ENCODE assay signal across 20 cellular contexts in the genomic region with DNA sequence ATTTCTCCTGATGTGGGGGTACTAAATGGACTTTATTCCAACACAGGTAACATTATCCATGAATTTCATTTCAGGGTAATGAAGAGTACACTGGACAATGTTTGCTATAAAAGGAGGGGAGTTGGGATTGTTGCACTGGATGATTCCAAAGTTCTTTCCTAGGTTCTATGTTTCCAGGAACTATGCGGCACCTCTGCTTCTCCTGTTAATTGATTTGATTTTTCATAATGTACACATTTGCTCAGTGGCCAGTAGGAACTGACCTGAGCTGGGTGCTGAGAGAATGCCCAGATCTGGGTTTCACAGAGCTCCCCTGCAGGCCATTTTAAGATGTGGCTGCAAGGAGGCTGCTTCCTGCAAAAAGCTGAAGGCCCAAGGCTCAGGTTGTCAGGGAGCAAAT.
"Had no signal": no experiment of that assay in that cellular context is flagged by ENCODE, and none has a peak within 500 bp of the region (broad histone marks: within the 10 kb centered on the region; RNA-seq: fewer than 3 reads in every experiment).

No MANE protein-coding gene starts in this region.

- H2AFZ ChIP-seq: hepatocyte, neural progenitor cell had no signal

- H3K9ac ChIP-seq: neural progenitor cell had no signal

- H3K4me1 ChIP-seq: neural progenitor cell, prostate gland, suprapubic skin, vagina had no signal

- DNase-seq: activated CD4-positive, alpha-beta T cell treated with anti-CD3 and anti-CD28 coated beads, Interleukin-2, amount 50 U/mL, for 4 hours; activated naive CD4-positive, alpha-beta T cell treated with anti-CD3 and anti-CD28 coated beads, Interleukin-2, amount 10 ng/mL, durations not matched to agents 7 days and 5 days; activated naive CD8-positive, alpha-beta T cell treated with anti-CD3 and anti-CD28 coated beads, Interleukin-2, amount 50 U/mL, for 24 hours; activated T-cell treated with anti-CD3 and anti-CD28 coated beads, Interleukin-2, amount 50 U/mL, for 1 hour; aorta; cerebellar nuclear complex; effector memory CD4-positive, alpha-beta T cell; esophagus squamous epithelium; naive B cell; stimulated activated naive CD8-positive, alpha-beta T cell treated with anti-CD3 and anti-CD28 coated beads, Interleukin-15, amount 100 ng/mL, for 72 hours; transverse colon had no signal

- H3K4me1 Mint-ChIP-seq: activated naive CD4-positive, alpha-beta T cell treated with anti-CD3 and anti-CD28 coated beads, Interleukin-2, amount 10 ng/mL, durations not matched to agents 7 days and 5 days; activated naive CD8-positive, alpha-beta T cell treated with anti-CD3 and anti-CD28 coated beads, Interleukin-2, amount 50 U/mL, for 24 hours; neural progenitor cell had no signal

- H3K4me2 ChIP-seq: hepatocyte, neural progenitor cell had no signal

- ATAC-seq: activated naive CD8-positive, alpha-beta T cell treated with anti-CD3 and anti-CD28 coated beads, Interleukin-2, amount 50 U/mL, for 24 hours; left lobe of liver; right cardiac atrium; stimulated activated naive CD8-positive, alpha-beta T cell treated with anti-CD3 and anti-CD28 coated beads, Interleukin-15, amount 100 ng/mL, for 72 hours had no signal

- H3K27ac Mint-ChIP-seq: activated naive CD4-positive, alpha-beta T cell treated with anti-CD3 and anti-CD28 coated beads, Interleukin-2, amount 10 ng/mL, durations not matched to agents 7 days and 5 days; activated naive CD8-positive, alpha-beta T cell treated with anti-CD3 and anti-CD28 coated beads, Interleukin-2, amount 50 U/mL, for 24 hours; dendritic cell treated with granulocyte-macrophage colony-stimulating factor and Interleukin-4, amounts not matched to agents 40 ng/mL and 50 ng/mL, for 4 days; naive B cell; neural progenitor cell; stimulated activated naive CD8-positive, alpha-beta T cell treated with anti-CD3 and anti-CD28 coated beads, Interleukin-15, amount 100 ng/mL, for 72 hours had no signal

- H3K27me3 Mint-ChIP-seq: activated naive CD8-positive, alpha-beta T cell treated with anti-CD3 and anti-CD28 coated beads, Interleukin-2, amount 50 U/mL, for 24 hours had no signal

- H3K9me3 ChIP-seq: esophagus squamous epithelium, prostate gland, suprapubic skin, transverse colon, vagina had no signal

- H3K79me2 ChIP-seq: hepatocyte had no signal

- H3K4me3 Mint-ChIP-seq: activated naive CD4-positive, alpha-beta T cell treated with anti-CD3 and anti-CD28 coated beads, Interleukin-2, amount 10 ng/mL, durations not matched to agents 7 days and 5 days; activated naive CD8-positive, alpha-beta T cell treated with anti-CD3 and anti-CD28 coated beads, Interleukin-2, amount 50 U/mL, for 24 hours; dendritic cell treated with granulocyte-macrophage colony-stimulating factor and Interleukin-4, amounts not matched to agents 40 ng/mL and 50 ng/mL, for 4 days; neural progenitor cell; stimulated activated naive CD8-positive, alpha-beta T cell treated with anti-CD3 and anti-CD28 coated beads, Interleukin-15, amount 100 ng/mL, for 72 hours had no signal

- H3K36me3 Mint-ChIP-seq: activated naive CD4-positive, alpha-beta T cell treated with anti-CD3 and anti-CD28 coated beads, Interleukin-2, amount 10 ng/mL, durations not matched to agents 7 days and 5 days; naive B cell; neural progenitor cell had no signal

- H3K36me3 ChIP-seq: esophagus squamous epithelium, neural progenitor cell, prostate gland, suprapubic skin, transverse colon, vagina had no signal

- H3K4me3 ChIP-seq: esophagus squamous epithelium, hepatocyte, neural progenitor cell, prostate gland, skin epidermis, suprapubic skin, transverse colon, vagina had no signal

- H3K27ac ChIP-seq: esophagus squamous epithelium, hepatocyte, neural progenitor cell, prostate gland, skin epidermis, suprapubic skin, vagina had no signal

- H3K9me3 Mint-ChIP-seq: dendritic cell treated with granulocyte-macrophage colony-stimulating factor and Interleukin-4, amounts not matched to agents 40 ng/mL and 50 ng/mL, for 4 days; neural progenitor cell had no signal

- H3K27me3 ChIP-seq: esophagus squamous epithelium, hepatocyte, neural progenitor cell, suprapubic skin, transverse colon, vagina had no signal
